ENCODE assay signal across 33 cellular contexts in the genomic region with DNA sequence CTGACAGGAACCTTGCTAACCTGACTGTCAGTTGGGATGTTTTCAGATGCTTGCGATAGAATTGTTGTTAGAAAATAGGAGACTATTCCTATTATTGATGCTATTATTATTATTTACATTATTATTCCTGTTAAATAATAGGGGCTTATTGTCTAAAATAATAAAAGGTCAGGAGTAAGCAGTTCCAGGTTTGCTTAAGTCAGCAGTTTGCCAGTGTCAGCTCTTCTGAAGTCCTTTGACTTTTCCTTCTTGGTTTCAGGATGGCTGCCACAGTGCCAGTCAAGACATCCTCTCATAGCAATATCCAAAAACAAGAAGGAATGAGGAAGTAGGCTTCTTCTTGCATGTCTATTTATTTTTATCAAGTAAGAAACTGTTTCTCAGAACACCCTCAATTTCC.
"Had no signal": no experiment of that assay in that cellular context is flagged by ENCODE, and none has a peak within 500 bp of the region (broad histone marks: within the 10 kb centered on the region; RNA-seq: fewer than 3 reads in every experiment).

No MANE protein-coding gene starts in this region.

- H3K4me3 ChIP-seq: MG63, PC-9 had no signal

- H3K9me3 ChIP-seq: MG63 had no signal

- H3K36me3 ChIP-seq: MG63 had no signal

- H3K27ac ChIP-seq: PC-9 had no signal

- H2AFZ ChIP-seq: PC-9 had no signal

- H3K4me2 ChIP-seq: PC-9 had no signal

- ATAC-seq: activated CD8-positive, alpha-beta memory T cell treated with anti-CD3 and anti-CD28 coated beads, Interleukin-2, amount 10 ng/mL, durations not matched to agents 7 days and 5 days; activated naive CD8-positive, alpha-beta T cell treated with anti-CD3 and anti-CD28 coated beads, Interleukin-2, amount 50 U/mL, for 24 hours had no signal

- FAIRE-seq: bronchial epithelial cell, colon, RCC 7860 had no signal

- DNase-seq: activated B cell treated with CpG ODN at 0.5 μM for 24 hours; activated CD4-positive, alpha-beta memory T cell treated with anti-CD3 and anti-CD28 coated beads, Interleukin-2, amount 10 ng/mL, durations not matched to agents 7 days and 5 days; activated CD4-positive, alpha-beta T cell treated with anti-CD3 and anti-CD28 coated beads for 1 hour; activated CD4-positive, alpha-beta T cell treated with anti-CD3 and anti-CD28 coated beads for 48 hours; activated CD8-positive, alpha-beta memory T cell treated with anti-CD3 and anti-CD28 coated beads for 24 hours; activated CD8-positive, alpha-beta memory T cell treated with anti-CD3 and anti-CD28 coated beads, Interleukin-2, amount 10 ng/mL, durations not matched to agents 7 days and 5 days; activated CD8-positive, alpha-beta memory T cell treated with anti-CD3 and anti-CD28 coated beads, Interleukin-2, amount 50 U/mL, for 48 hours; activated effector memory CD4-positive, alpha-beta T cell treated with Interleukin-2 at 50 U/mL for 16 hours; activated naive CD4-positive, alpha-beta T cell treated with anti-CD3 and anti-CD28 coated beads, Interleukin-2, amount 10 ng/mL, durations not matched to agents 7 days and 5 days; activated naive CD8-positive, alpha-beta T cell treated with anti-CD3 and anti-CD28 coated beads, Interleukin-2, amount 50 U/mL, for 24 hours; activated T-cell treated with anti-CD3 and anti-CD28 coated beads, Interleukin-2, amount 50 U/mL, for 48 hours; anterior cingulate cortex; caudate nucleus; cerebellar nuclear complex; Karpas-422; MG63; NCI-H1048; NCI-H1105 treated with DMSO at 0.1 percent for 48 hours; NCI-H1436; NCI-H1694; NCI-H1930; NCI-H2081 treated with DMSO at 0.1 percent for 48 hours; NCI-H226; NCI-H446 treated with DMSO at 0.1 percent for 48 hours; NCI-H524; NK-92 treated with Interleukin-12 subunit alpha and Interleukin-12 subunit beta, amount 100 ng/mL, for 24 hours; Right ventricle myocardium superior; SW 1271; T-helper 9 cell had no signal
